8 cellular contexts compared by ENCODE assay signal in the genomic region with DNA sequence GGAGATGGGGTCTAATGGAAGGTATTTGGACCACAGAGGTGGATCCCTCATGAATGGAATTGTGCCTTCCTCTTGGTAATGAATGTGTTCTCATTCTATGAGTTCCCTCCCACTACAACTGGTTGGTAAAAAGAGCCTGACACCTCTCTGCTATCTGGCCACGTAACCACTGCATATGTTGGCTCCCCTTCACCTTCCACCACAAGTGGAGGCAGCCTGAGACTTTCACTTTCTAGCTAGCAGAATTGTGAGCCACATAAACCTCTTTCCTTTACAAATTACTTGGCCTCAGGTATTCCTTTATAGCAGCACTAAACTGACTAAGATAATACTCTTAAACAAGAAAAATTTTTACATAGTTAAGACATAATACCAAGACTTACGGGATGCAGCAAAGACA.
A peak's percentile ranks its signal among the peaks of the same experiment; 100 is the strongest.
DNase-seq lines count a peak whose midpoint lies in the region; ATAC-seq and TF ChIP-seq lines count a peak whose summit lies in the region.

No MANE protein-coding gene starts in this region.

- H3K27ac Mint-ChIP-seq in activated naive CD8-positive, alpha-beta T cell treated with anti-CD3 and anti-CD28 coated beads, Interleukin-2, amount 50 U/mL, for 24 hours = peak overlapping the region; percentile 65
- H3K27ac Mint-ChIP-seq in progenitor cell of endocrine pancreas = no peak overlapping the region

- peaks cover 33% of the 10 kb centered on the region for H3K4me1 Mint-ChIP-seq in activated naive CD8-positive, alpha-beta T cell treated with anti-CD3 and anti-CD28 coated beads, Interleukin-2, amount 50 U/mL, for 24 hours
- peaks cover 3% of the 10 kb centered on the region for H3K4me1 Mint-ChIP-seq in progenitor cell of endocrine pancreas (ENCODE audit: low read depth)

- peaks cover 8% of the 10 kb centered on the region for H3K36me3 Mint-ChIP-seq in activated naive CD8-positive, alpha-beta T cell treated with anti-CD3 and anti-CD28 coated beads, Interleukin-2, amount 50 U/mL, for 24 hours (ENCODE audit: low read depth)
- H3K36me3 Mint-ChIP-seq in progenitor cell of endocrine pancreas (ENCODE audit: insufficient read depth) = peaks cover 5% of the 10 kb centered on the region

- intact Hi-C loops in left ventricle myocardium inferior (cut with micrococcal nuclease) = no loop called here

- DNase-seq in Daoy (ENCODE audit: low read depth) = peak; percentile 36
- DNase-seq in HT1080 (ENCODE audit: low read depth) = peak; percentile 42
- DNase-seq in activated naive CD8-positive, alpha-beta T cell treated with anti-CD3 and anti-CD28 coated beads, Interleukin-2, amount 50 U/mL, for 24 hours = peak; percentile 41
- DNase-seq in ureter (ENCODE audit: low spot score) = no peak
- DNase-seq in NOMO-1 (lab: John Stamatoyannopoulos, UW; ENCODE audit: unreplicated experiment in 2 of 2) = no peak
- no peak for DNase-seq in progenitor cell of endocrine pancreas (ENCODE audit: low spot score, unreplicated experiment)
- DNase-seq in left ventricle myocardium inferior = no peak

- ATAC-seq in GM21381 (IDR thresholded peaks at IDR 0.05; ENCODE audit: unreplicated experiment) = peak; percentile 98
- ATAC-seq in activated naive CD8-positive, alpha-beta T cell treated with anti-CD3 and anti-CD28 coated beads, Interleukin-2, amount 50 U/mL, for 24 hours = peak; percentile 99

- H3K27ac ChIP-seq in left ventricle myocardium inferior (replicated peaks) = no peak overlapping the region

- peaks cover 34% of the 10 kb centered on the region for H3K4me1 ChIP-seq in left ventricle myocardium inferior

- no peaks in the 10 kb centered on the region for H3K27me3 ChIP-seq in left ventricle myocardium inferior (ENCODE audit: low read depth)

- peak overlapping the region; percentile 62 for H3K4me3 Mint-ChIP-seq in activated naive CD8-positive, alpha-beta T cell treated with anti-CD3 and anti-CD28 coated beads, Interleukin-2, amount 50 U/mL, for 24 hours
- no peak overlapping the region for H3K4me3 Mint-ChIP-seq in progenitor cell of endocrine pancreas (ENCODE audit: low read depth)

- H3K9me3 Mint-ChIP-seq in activated naive CD8-positive, alpha-beta T cell treated with anti-CD3 and anti-CD28 coated beads, Interleukin-2, amount 50 U/mL, for 24 hours = no peaks in the 10 kb centered on the region
- no peaks in the 10 kb centered on the region for H3K9me3 Mint-ChIP-seq in progenitor cell of endocrine pancreas (ENCODE audit: low read depth)

- peaks cover 16% of the 10 kb centered on the region for H3K9me3 ChIP-seq in left ventricle myocardium inferior (replicated peaks)

- H3K4me3 ChIP-seq in left ventricle myocardium inferior = no peak overlapping the region

- H3K36me3 ChIP-seq in left ventricle myocardium inferior = no peaks in the 10 kb centered on the region

- TF ChIP-seq CTCF in progenitor cell of endocrine pancreas (IDR thresholded peaks at IDR 0.05; ENCODE audit: unreplicated experiment) (no peak), left ventricle myocardium inferior (IDR thresholded peaks at IDR 0.05; ENCODE audit: borderline replicate concordance) (no peak)

- no peaks in the 10 kb centered on the region for H3K27me3 Mint-ChIP-seq in activated naive CD8-positive, alpha-beta T cell treated with anti-CD3 and anti-CD28 coated beads, Interleukin-2, amount 50 U/mL, for 24 hours
- H3K27me3 Mint-ChIP-seq in progenitor cell of endocrine pancreas = no peaks in the 10 kb centered on the region

Comparison
In these comparisons a context has a peak if more than half of its experiments do, and no peak if none do; other contexts are left out.
1. DNase-seq: peak in Daoy (single experiment), HT1080 (single experiment) and activated naive CD8-positive, alpha-beta T cell treated with anti-CD3 and anti-CD28 coated beads, Interleukin-2, amount 50 U/mL, for 24 hours (single experiment); none in ureter (single experiment), NOMO-1 (0 of 2), progenitor cell of endocrine pancreas (single experiment) and left ventricle myocardium inferior (single experiment).